ENCODE assay signal across 15 cellular contexts in the genomic region with DNA sequence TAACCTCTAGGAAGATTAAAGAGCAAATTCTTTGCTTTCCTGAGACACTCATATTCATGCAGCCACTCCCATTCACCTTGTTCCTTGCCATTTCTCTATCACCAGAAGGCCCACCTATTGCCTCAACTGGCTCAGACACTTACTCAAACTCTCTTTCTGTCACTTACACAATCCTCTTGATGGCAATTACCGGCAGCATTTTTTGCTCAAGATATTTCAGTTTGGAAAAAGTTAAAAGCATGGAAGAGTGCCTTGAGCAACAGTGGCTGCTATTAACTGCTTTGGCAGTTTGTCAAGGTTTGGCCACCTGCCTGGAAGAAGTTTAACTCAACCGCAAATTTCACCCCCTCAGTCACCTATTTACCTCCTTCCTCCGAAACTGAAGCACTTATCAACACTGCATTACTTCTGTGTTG.
DNase-seq lines count a peak whose midpoint lies in the region; ATAC-seq and TF ChIP-seq lines count a peak whose summit lies in the region.
"Had no signal": no experiment of that assay in that cellular context is flagged by ENCODE, and none has a peak within 500 bp of the region (broad histone marks: within the 10 kb centered on the region; RNA-seq: fewer than 3 reads in every experiment).

No MANE protein-coding gene starts in this region.

- no peaks in the 10 kb centered on the region for H3K9me3 Mint-ChIP-seq in mesothelial cell of epicardium

- peaks cover 37% of the 10 kb centered on the region for H3K4me1 Mint-ChIP-seq in mesothelial cell of epicardium

- no peak overlapping the region for H3K4me3 Mint-ChIP-seq in mesothelial cell of epicardium

- no peak for ATAC-seq in HG02885 (IDR thresholded peaks at IDR 0.05; ENCODE audit: poor library complexity, unreplicated experiment)
- ATAC-seq in GM18520 (IDR thresholded peaks at IDR 0.05; ENCODE audit: unreplicated experiment) = no peak
- ATAC-seq: psoas muscle had no signal

- peak overlapping the region; percentile 16 for H3K27ac Mint-ChIP-seq in mesothelial cell of epicardium

- H3K36me3 Mint-ChIP-seq in mesothelial cell of epicardium = no peaks in the 10 kb centered on the region

- TF ChIP-seq CTCF in cardiac fibroblast (IDR thresholded peaks at IDR 0.05; ENCODE audit: low read depth, low read length) (no peak), mesothelial cell of epicardium (IDR thresholded peaks at IDR 0.05; ENCODE audit: unreplicated experiment) (no peak)

- no peaks in the 10 kb centered on the region for H3K36me3 ChIP-seq in H7 (replicated peaks; ENCODE audit: control insufficient read depth, insufficient read depth, low read length)
- H3K36me3 ChIP-seq: vagina had no signal

- peak; percentile 6 for DNase-seq in G401 (ENCODE audit: low spot score)
- DNase-seq in NCI-H2171 treated with DMSO at 0.1 percent for 48 hours (lab: John Stamatoyannopoulos, UW) = peak; percentile 73
- DNase-seq in cardiac fibroblast (ENCODE audit: low read depth in 2 of 2) = peak; percentile 36 to 68
- DNase-seq in mesothelial cell of epicardium (ENCODE audit: low spot score in 2 of 2, unreplicated experiment in 2 of 2) = peak in 1 of 2 experiments; percentile 39
- DNase-seq in pons (ENCODE audit: low spot score) = no peak
- DNase-seq in H7 = no peak
- DNase-seq: activated CD8-positive, alpha-beta memory T cell treated with anti-CD3 and anti-CD28 coated beads, Interleukin-2, amount 50 U/mL, for 4 hours; AML-193; NCI-H1436 treated with DMSO at 0.1 percent for 48 hours; psoas muscle; stimulated activated CD4-positive, alpha-beta T cell treated with anti-CD3 and anti-CD28 coated beads, Interleukin-1b, Interleukin-23, amount 100 ng/mL, for 48 hours had no signal

- H3K4me3 ChIP-seq in cardiac fibroblast (replicated peaks in 1 of 2; ENCODE audit: low read depth in 2 of 2, low read length in 2 of 2) (no peak overlapping the region), H7 (ENCODE audit: insufficient read depth, low read depth, low read length) (no peak overlapping the region)
- H3K4me3 ChIP-seq: coronary artery, psoas muscle, vagina had no signal

- in situ Hi-C loops in G401 (cut with HindIII; ENCODE audit: low sequenced_read_pairs) = no loop called here

- no peaks in the 10 kb centered on the region for H3K27me3 Mint-ChIP-seq in mesothelial cell of epicardium (ENCODE audit: low read depth)

- H3K27me3 ChIP-seq in H7 (ENCODE audit: control insufficient read depth, insufficient read depth, low read length) = no peaks in the 10 kb centered on the region
- H3K27me3 ChIP-seq: vagina had no signal

Comparison
In these comparisons a context has a peak if more than half of its experiments do, and no peak if none do; other contexts are left out.
1. DNase-seq: peak in G401 (single experiment), NCI-H2171 treated with DMSO at 0.1 percent for 48 hours (single experiment) and cardiac fibroblast (2 of 2); none in pons (single experiment) and H7 (single experiment).